Comparison of ENCODE assay signal across 18 cellular contexts in genomic region chr3:112848196-112848595, GRCh38. TPM values are rescaled to one million over a fixed set of nuclear protein-coding genes. Genes with fewer than 3 reads are reported as not detected.
DNase-seq lines count a peak whose midpoint lies in the region; ATAC-seq and TF ChIP-seq lines count a peak whose summit lies in the region.
"Had no signal": no experiment of that assay in that cellular context is flagged by ENCODE, and none has a peak within 500 bp of the region (broad histone marks: within the 10 kb centered on the region; RNA-seq: fewer than 3 reads in every experiment).

No MANE protein-coding gene starts in this region.

- no peak overlapping the region for H3K27ac ChIP-seq in osteoblast (ENCODE audit: low read depth, low read length)
- H3K27ac ChIP-seq: ascending aorta, HL-60, SJSA1 had no signal

- H3K36me3 ChIP-seq in Loucy (ENCODE audit: insufficient read depth, low read length) (no peaks in the 10 kb centered on the region), osteoblast (ENCODE audit: insufficient read depth, low read length) (no peaks in the 10 kb centered on the region)
- H3K36me3 ChIP-seq: ascending aorta, MG63, SJSA1 had no signal

- DNase-seq in activated CD4-positive, alpha-beta T cell treated with anti-CD3 and anti-CD28 coated beads for 36 hours = no peak
- DNase-seq in activated CD4-positive, alpha-beta T cell treated with anti-CD3 and anti-CD28 coated beads, Interleukin-2, amount 50 U/mL, for 48 hours = no peak
- DNase-seq in activated T-helper 2 cell treated with anti-CD3 and anti-CD28 coated beads, Interferon-gamma antibody, Interleukin-2, Interleukin-4, amounts not matched to agents 10 μg/mL and 5 μg/mL and 100 μg/mL, durations not matched to agents 14 hours and 24 hours and 36 hours (ENCODE audit: low spot score) = no peak
- no peak for DNase-seq in osteoblast (ENCODE audit: insufficient read length, low spot score, missing footprints)
- no peak for DNase-seq in SK-N-DZ (ENCODE audit: low spot score)
- no peak for DNase-seq in stimulated activated CD4-positive, alpha-beta T cell treated with anti-CD3 and anti-CD28 coated beads, Interleukin-4, amount 100 ng/mL, for 24 hours
- DNase-seq: 8988T, COR-L47, MG63, NCI-H2171 had no signal

- peak overlapping the region; percentile 25 for H3K4me3 ChIP-seq in Loucy (ENCODE audit: low read length, poor library complexity, severe bottlenecking)
- no peak overlapping the region for H3K4me3 ChIP-seq in osteoblast (ENCODE audit: insufficient read depth, low read length)
- H3K4me3 ChIP-seq: ascending aorta, MG63, SJSA1 had no signal

- peaks cover 24% of the 10 kb centered on the region; the same call in 1 of the 2 replicates for H3K9me3 ChIP-seq in Loucy (ENCODE audit: insufficient read depth, low read depth, low read length)
- H3K9me3 ChIP-seq in osteoblast (ENCODE audit: low read depth, low read length) = no peaks in the 10 kb centered on the region
- H3K9me3 ChIP-seq: SJSA1 had no signal

- TF ChIP-seq CTCF in Loucy (conservative IDR thresholded peaks at IDR 0.05; ENCODE audit: low read length) (no peak), osteoblast (IDR thresholded peaks at IDR 0.05; ENCODE audit: extremely low read depth, low read depth, low read length) (no peak)

- no peaks in the 10 kb centered on the region for H3F3A ChIP-seq in Loucy (ENCODE audit: low read depth)

- H3K27ac Mint-ChIP-seq in activated CD4-positive, alpha-beta T cell treated with anti-CD3 and anti-CD28 coated beads for 36 hours = peak overlapping the region; percentile 32
- peak overlapping the region; percentile 0 for H3K27ac Mint-ChIP-seq in activated T-helper 2 cell treated with anti-CD3 and anti-CD28 coated beads, Interferon-gamma antibody, Interleukin-2, Interleukin-4, amounts not matched to agents 10 μg/mL and 5 μg/mL and 100 μg/mL, durations not matched to agents 14 hours and 24 hours and 36 hours

- H3K79me2 ChIP-seq in Loucy (ENCODE audit: insufficient read depth, low read length) (no peaks in the 10 kb centered on the region), osteoblast (ENCODE audit: insufficient read depth, low read length) (no peaks in the 10 kb centered on the region)

- no peaks in the 10 kb centered on the region for H3K9me2 ChIP-seq in Loucy (replicated peaks; ENCODE audit: low read depth, low read length)

- H2AFZ ChIP-seq in Loucy (ENCODE audit: low read length) (no peak overlapping the region), osteoblast (ENCODE audit: low read length) (peak overlapping the region; percentile 47)

- H3K27me3 ChIP-seq in Loucy (ENCODE audit: insufficient read depth, low read length, poor library complexity, severe bottlenecking) (peaks cover 7% of the 10 kb centered on the region), osteoblast (ENCODE audit: insufficient read depth, low read length) (no peaks in the 10 kb centered on the region)
- H3K27me3 ChIP-seq: ascending aorta, MG63, SJSA1 had no signal

- no peak overlapping the region for H3K9ac ChIP-seq in Loucy (ENCODE audit: low read depth, low read length, poor library complexity, severe bottlenecking)

- H4K20me1 ChIP-seq in Loucy (ENCODE audit: insufficient read depth, low read length, poor library complexity, severe bottlenecking) (no peaks in the 10 kb centered on the region), osteoblast (ENCODE audit: insufficient read depth, low read length) (no peaks in the 10 kb centered on the region)

- CTCF ChIA-PET in activated CD4-positive, alpha-beta T cell treated with anti-CD3 and anti-CD28 coated beads for 36 hours (lab: Charles Lee) = interaction anchor here (0.6 to 0.8 kb wide), 2 partner anchors 131 to 205 kb away, joined by 3 read pairs; no protein-coding TSS in a partner anchor

- H3K9me3 Mint-ChIP-seq in activated CD4-positive, alpha-beta T cell treated with anti-CD3 and anti-CD28 coated beads for 36 hours (ENCODE audit: low read depth) = peaks cover 26% of the 10 kb centered on the region
- H3K9me3 Mint-ChIP-seq in activated T-helper 2 cell treated with anti-CD3 and anti-CD28 coated beads, Interferon-gamma antibody, Interleukin-2, Interleukin-4, amounts not matched to agents 10 μg/mL and 5 μg/mL and 100 μg/mL, durations not matched to agents 14 hours and 24 hours and 36 hours = peaks cover 60% of the 10 kb centered on the region

- intact Hi-C loops in activated CD4-positive, alpha-beta T cell treated with anti-CD3 and anti-CD28 coated beads for 36 hours (cut with DNase I, micrococcal nuclease) = no loop called here
- intact Hi-C loops in activated T-helper 2 cell treated with anti-CD3 and anti-CD28 coated beads, Interferon-gamma antibody, Interleukin-2, Interleukin-4, amounts not matched to agents 10 μg/mL and 5 μg/mL and 100 μg/mL, durations not matched to agents 14 hours and 24 hours and 36 hours (cut with micrococcal nuclease) = no loop called here

- H3K27me3 Mint-ChIP-seq in activated CD4-positive, alpha-beta T cell treated with anti-CD3 and anti-CD28 coated beads for 36 hours = no peaks in the 10 kb centered on the region
- H3K27me3 Mint-ChIP-seq in activated T-helper 2 cell treated with anti-CD3 and anti-CD28 coated beads, Interferon-gamma antibody, Interleukin-2, Interleukin-4, amounts not matched to agents 10 μg/mL and 5 μg/mL and 100 μg/mL, durations not matched to agents 14 hours and 24 hours and 36 hours (ENCODE audit: low read depth) = no peaks in the 10 kb centered on the region

- H3K36me3 Mint-ChIP-seq in activated CD4-positive, alpha-beta T cell treated with anti-CD3 and anti-CD28 coated beads for 36 hours (ENCODE audit: low read depth) = peaks cover 5% of the 10 kb centered on the region
- H3K36me3 Mint-ChIP-seq in activated T-helper 2 cell treated with anti-CD3 and anti-CD28 coated beads, Interferon-gamma antibody, Interleukin-2, Interleukin-4, amounts not matched to agents 10 μg/mL and 5 μg/mL and 100 μg/mL, durations not matched to agents 14 hours and 24 hours and 36 hours (ENCODE audit: low read depth) = peaks cover 29% of the 10 kb centered on the region

- no peak overlapping the region for H3K4me3 Mint-ChIP-seq in activated CD4-positive, alpha-beta T cell treated with anti-CD3 and anti-CD28 coated beads for 36 hours
- no peak overlapping the region for H3K4me3 Mint-ChIP-seq in activated T-helper 2 cell treated with anti-CD3 and anti-CD28 coated beads, Interferon-gamma antibody, Interleukin-2, Interleukin-4, amounts not matched to agents 10 μg/mL and 5 μg/mL and 100 μg/mL, durations not matched to agents 14 hours and 24 hours and 36 hours (ENCODE audit: low read depth)

- POLR2A ChIA-PET in activated CD4-positive, alpha-beta T cell treated with anti-CD3 and anti-CD28 coated beads for 36 hours (lab: Charles Lee) = no interaction called here

- no peak for ATAC-seq in activated CD4-positive, alpha-beta T cell treated with anti-CD3 and anti-CD28 coated beads for 36 hours
- ATAC-seq in GM19351 (IDR thresholded peaks at IDR 0.05; ENCODE audit: unreplicated experiment) = no peak
- ATAC-seq: sciatic nerve had no signal

- peaks cover 18% of the 10 kb centered on the region for H3K4me1 Mint-ChIP-seq in activated CD4-positive, alpha-beta T cell treated with anti-CD3 and anti-CD28 coated beads for 36 hours
- H3K4me1 Mint-ChIP-seq in activated T-helper 2 cell treated with anti-CD3 and anti-CD28 coated beads, Interferon-gamma antibody, Interleukin-2, Interleukin-4, amounts not matched to agents 10 μg/mL and 5 μg/mL and 100 μg/mL, durations not matched to agents 14 hours and 24 hours and 36 hours (ENCODE audit: low read depth) = peaks cover 26% of the 10 kb centered on the region

- H3K4me2 ChIP-seq in Loucy (ENCODE audit: low read depth, low read length, poor library complexity, severe bottlenecking) (peak overlapping the region; percentile 40), osteoblast (ENCODE audit: insufficient read depth, low read length) (peak overlapping the region; percentile 52)

- H3K4me1 ChIP-seq in Loucy (ENCODE audit: insufficient read depth, low read length, poor library complexity, severe bottlenecking) = peaks cover 18% of the 10 kb centered on the region
- no peaks in the 10 kb centered on the region for H3K4me1 ChIP-seq in osteoblast (ENCODE audit: insufficient read depth, low read length)
- H3K4me1 ChIP-seq: ascending aorta, SJSA1 had no signal

RNA-seq across cellular contexts. Expression of gene CD200R1L, which starts 1.5 kb away (rescaled TPM):
- not detected for total RNA-seq in activated CD4-positive, alpha-beta T cell treated with anti-CD3 and anti-CD28 coated beads for 36 hours
- not detected in 2 replicates for total RNA-seq in activated T-helper 2 cell treated with anti-CD3 and anti-CD28 coated beads, Interferon-gamma antibody, Interleukin-2, Interleukin-4, amounts not matched to agents 10 μg/mL and 5 μg/mL and 100 μg/mL, durations not matched to agents 14 hours and 24 hours and 36 hours
- not detected in 2 replicates for total RNA-seq in osteoblast
- polyA plus RNA-seq in SK-N-DZ (2014; cell fraction: cytosol; rRNA removed) = not detected in 2 replicates
- polyA plus RNA-seq in SK-N-DZ (2014; cell fraction: nucleus; rRNA removed) = not detected in 2 replicates
- total RNA-seq: ascending aorta, fibroblast of lung, lung microvascular endothelial cell, sciatic nerve, SJSA1 had no signal
- polyA plus RNA-seq: fibroblast of lung had no signal
